In genomic region chr2:38438536-38439225, GRCh38 we compare ENCODE assay signal across 10 cellular contexts.
DNase-seq lines count a peak whose midpoint lies in the region; ATAC-seq and TF ChIP-seq lines count a peak whose summit lies in the region.
"Had no signal": no experiment of that assay in that cellular context is flagged by ENCODE, and none has a peak within 500 bp of the region (broad histone marks: within the 10 kb centered on the region; RNA-seq: fewer than 3 reads in every experiment).

No MANE protein-coding gene starts in this region.

- peaks cover 18 to 20% of the 10 kb centered on the region in 2 donors for H3K27me3 Mint-ChIP-seq in natural killer cell treated with Interleukin-12 subunit alpha and Interleukin-12 subunit beta and Interleukin-15 and Interleukin-18, amount 100 ng/mL, for 72 hours
- H3K27me3 Mint-ChIP-seq in natural killer cell (ENCODE audit: low read depth in 2 of 2) = peaks cover 35 to 49% of the 10 kb centered on the region in 2 donors
- H3K27me3 Mint-ChIP-seq in T-cell = peaks cover 20 to 28% of the 10 kb centered on the region in 2 donors

- H3K4me1 ChIP-seq in SJCRH30 = peaks cover 21% of the 10 kb centered on the region
- H3K4me1 ChIP-seq: BLaER1 had no signal

- H3K27me3 ChIP-seq in SJCRH30 = no peaks in the 10 kb centered on the region
- H3K27me3 ChIP-seq: BLaER1, SJSA1 had no signal

- no peaks in the 10 kb centered on the region for H3K36me3 Mint-ChIP-seq in natural killer cell treated with Interleukin-12 subunit alpha and Interleukin-12 subunit beta and Interleukin-15 and Interleukin-18, amount 100 ng/mL, for 72 hours
- H3K36me3 Mint-ChIP-seq in natural killer cell = no peaks in the 10 kb centered on the region
- H3K36me3 Mint-ChIP-seq in T-cell = no peaks in the 10 kb centered on the region

- H3K4me3 Mint-ChIP-seq in natural killer cell treated with Interleukin-12 subunit alpha and Interleukin-12 subunit beta and Interleukin-15 and Interleukin-18, amount 100 ng/mL, for 72 hours = peak overlapping the region; percentile 16
- H3K4me3 Mint-ChIP-seq in natural killer cell = no peak overlapping the region
- H3K4me3 Mint-ChIP-seq in T-cell = no peak overlapping the region

- no peaks in the 10 kb centered on the region for H3K9me3 Mint-ChIP-seq in natural killer cell treated with Interleukin-12 subunit alpha and Interleukin-12 subunit beta and Interleukin-15 and Interleukin-18, amount 100 ng/mL, for 72 hours
- H3K9me3 Mint-ChIP-seq in natural killer cell (no peaks in the 10 kb centered on the region), T-cell (no peaks in the 10 kb centered on the region)

- peak; percentile 58 to 61 for ATAC-seq in natural killer cell treated with Interleukin-12 subunit alpha and Interleukin-12 subunit beta and Interleukin-15 and Interleukin-18, amount 100 ng/mL, for 72 hours
- ATAC-seq in natural killer cell (no peak), HG02763 (IDR thresholded peaks at IDR 0.05; ENCODE audit: unreplicated experiment) (peak; percentile 67), T-cell (replicated peaks in 1 of 4) (no peak)

- intact Hi-C loops in natural killer cell (cut with micrococcal nuclease) = no loop called here

- H3K4me1 Mint-ChIP-seq in natural killer cell treated with Interleukin-12 subunit alpha and Interleukin-12 subunit beta and Interleukin-15 and Interleukin-18, amount 100 ng/mL, for 72 hours (ENCODE audit: low read depth in 2 of 2) = peaks cover 9 to 12% of the 10 kb centered on the region in 2 donors
- no peaks in the 10 kb centered on the region for H3K4me1 Mint-ChIP-seq in natural killer cell
- peaks cover 0 to 3% (median 0%) of the 10 kb centered on the region in 3 donors for H3K4me1 Mint-ChIP-seq in T-cell

- H3K36me3 ChIP-seq in SJCRH30 = no peaks in the 10 kb centered on the region
- H3K36me3 ChIP-seq: BLaER1, SJSA1 had no signal

- CTCF ChIA-PET in T-cell (lab: Charles Lee) = interaction anchor here in 1 of 2 donors (0.6 kb wide), 1 partner anchor 351 kb away, joined by 3 read pairs; no protein-coding TSS in a partner anchor

- no peak overlapping the region for H3K4me3 ChIP-seq in SJCRH30
- H3K4me3 ChIP-seq: BLaER1, SJSA1 had no signal

- POLR2A ChIA-PET in T-cell (lab: Charles Lee) = no interaction called here

- H3K9me3 ChIP-seq in SJCRH30 (replicated peaks) = no peaks in the 10 kb centered on the region
- H3K9me3 ChIP-seq: BLaER1, SJSA1 had no signal

- H3K27ac Mint-ChIP-seq in natural killer cell treated with Interleukin-12 subunit alpha and Interleukin-12 subunit beta and Interleukin-15 and Interleukin-18, amount 100 ng/mL, for 72 hours = peak overlapping the region in 1 of 2 donors; percentile 4
- no peak overlapping the region for H3K27ac Mint-ChIP-seq in natural killer cell
- no peak overlapping the region for H3K27ac Mint-ChIP-seq in T-cell

- no peak overlapping the region for H3K27ac ChIP-seq in SJCRH30
- H3K27ac ChIP-seq: BLaER1, SJSA1 had no signal

- no peak for TF ChIP-seq CTCF in natural killer cell (IDR thresholded peaks at IDR 0.05)

- no peak for DNase-seq in natural killer cell treated with Interleukin-12 subunit alpha and Interleukin-12 subunit beta and Interleukin-15 and Interleukin-18, amount 100 ng/mL, for 72 hours (ENCODE audit: low spot score)
- no peak for DNase-seq in natural killer cell
- peak; percentile 56 to 81 for DNase-seq in SJCRH30
- DNase-seq in GF-D8 (lab: John Stamatoyannopoulos, UW) = no peak
- no peak for DNase-seq in T-cell
- DNase-seq in NCI-H187 treated with DMSO at 0.1 percent for 48 hours (lab: John Stamatoyannopoulos, UW) = no peak
- DNase-seq in A172 (ENCODE audit: low spot score) = no peak

Comparison
In these comparisons a context has a peak if more than half of its experiments do, and no peak if none do; other contexts are left out.
1. ATAC-seq: peak in natural killer cell treated with Interleukin-12 subunit alpha and Interleukin-12 subunit beta and Interleukin-15 and Interleukin-18, amount 100 ng/mL, for 72 hours (2 of 2) and HG02763 (single experiment); none in natural killer cell (0 of 3) and T-cell (0 of 4).
2. DNase-seq: peak in SJCRH30 (2 of 2); none in natural killer cell treated with Interleukin-12 subunit alpha and Interleukin-12 subunit beta and Interleukin-15 and Interleukin-18, amount 100 ng/mL, for 72 hours (single experiment), natural killer cell (single experiment), GF-D8 (single experiment), T-cell (0 of 34), NCI-H187 treated with DMSO at 0.1 percent for 48 hours (single experiment) and A172 (single experiment).